ENCODE assay signal across 10 cellular contexts in the genomic region with DNA sequence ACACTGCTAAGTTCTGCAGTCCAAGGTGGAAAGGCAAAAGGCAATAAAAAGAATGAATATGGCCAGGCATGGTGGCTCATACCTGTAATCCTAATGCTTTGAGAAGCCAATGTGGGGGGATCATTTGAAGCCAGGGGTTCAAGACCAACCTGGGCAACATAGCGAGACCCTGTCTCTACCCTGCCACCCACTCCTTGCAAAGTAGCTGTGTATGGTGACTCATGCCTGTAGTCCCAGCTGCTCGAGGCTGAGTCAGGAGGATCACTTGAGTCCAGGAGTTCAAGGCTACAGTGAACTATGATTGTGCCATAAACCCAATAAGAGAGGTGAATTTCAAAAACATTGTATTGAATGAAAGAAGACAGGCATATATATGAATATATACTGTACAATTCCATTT. TPM values are rescaled to one million over a fixed set of nuclear protein-coding genes. Genes with fewer than 3 reads are reported as not detected.
A peak's percentile ranks its signal among the peaks of the same experiment; 100 is the strongest.
DNase-seq lines count a peak whose midpoint lies in the region; ATAC-seq and TF ChIP-seq lines count a peak whose summit lies in the region.
"Had no signal": no experiment of that assay in that cellular context is flagged by ENCODE, and none has a peak within 500 bp of the region (broad histone marks: within the 10 kb centered on the region; RNA-seq: fewer than 3 reads in every experiment).

No MANE protein-coding gene starts in this region.

- no peak for TF ChIP-seq RAD21 in liver (IDR thresholded peaks at IDR 0.05)

- TF ChIP-seq CTCF in AG04449 (IDR thresholded peaks at IDR 0.05; ENCODE audit: insufficient read depth, low read length, missing control alignments) = no peak
- no peak for TF ChIP-seq CTCF in liver (IDR thresholded peaks at IDR 0.05; ENCODE audit: low read depth, low read length, missing input control)

- H3K27ac ChIP-seq in HUES6 (ENCODE audit: low read depth, low read length) (no peak overlapping the region), liver (ENCODE audit: low read depth in 1 of 2, low read length in 2 of 2) (no peak overlapping the region)

- H3K27ac Mint-ChIP-seq in activated naive CD8-positive, alpha-beta T cell treated with anti-CD3 and anti-CD28 coated beads, Interleukin-2, amount 10 ng/mL, durations not matched to agents 7 days and 5 days = no peak overlapping the region

- ATAC-seq in activated naive CD8-positive, alpha-beta T cell treated with anti-CD3 and anti-CD28 coated beads, Interleukin-2, amount 10 ng/mL, durations not matched to agents 7 days and 5 days (ENCODE audit: low read depth) = no peak
- ATAC-seq in GM18520 (IDR thresholded peaks at IDR 0.05; ENCODE audit: unreplicated experiment) = no peak
- ATAC-seq in GM19397 (IDR thresholded peaks at IDR 0.05; ENCODE audit: unreplicated experiment) = no peak

- CTCF ChIA-PET in AG04449 (lab: Yijun Ruan, JAX) = interaction anchor here (1.4 to 2.0 kb wide), 2 partner anchors 19 to 402 kb away, joined by 6 to 7 read pairs; no protein-coding TSS in a partner anchor

- peaks cover 58% of the 10 kb centered on the region for H3K4me1 Mint-ChIP-seq in activated naive CD8-positive, alpha-beta T cell treated with anti-CD3 and anti-CD28 coated beads, Interleukin-2, amount 10 ng/mL, durations not matched to agents 7 days and 5 days

- peak overlapping the region; percentile 84 for H3K4me3 Mint-ChIP-seq in activated naive CD8-positive, alpha-beta T cell treated with anti-CD3 and anti-CD28 coated beads, Interleukin-2, amount 10 ng/mL, durations not matched to agents 7 days and 5 days

- H3K27me3 Mint-ChIP-seq in activated naive CD8-positive, alpha-beta T cell treated with anti-CD3 and anti-CD28 coated beads, Interleukin-2, amount 10 ng/mL, durations not matched to agents 7 days and 5 days = no peaks in the 10 kb centered on the region

- H3K4me3 ChIP-seq in AG04449 (ENCODE audit: low read depth, low read length) = peak overlapping the region; percentile 20
- peak overlapping the region; percentile 18; the same call in 1 of the 2 replicates for H3K4me3 ChIP-seq in HUES6 (ENCODE audit: low read depth, low read length)
- H3K4me3 ChIP-seq in liver (ENCODE audit: low read depth in 1 of 3, low read length in 3 of 3) = no peak overlapping the region

- H3K9ac ChIP-seq in HUES6 (ENCODE audit: low read length) = no peak overlapping the region
- no peak overlapping the region for H3K9ac ChIP-seq in liver (ENCODE audit: low read depth in 1 of 2, low read length in 2 of 2)

- H3K36me3 Mint-ChIP-seq in activated naive CD8-positive, alpha-beta T cell treated with anti-CD3 and anti-CD28 coated beads, Interleukin-2, amount 10 ng/mL, durations not matched to agents 7 days and 5 days = peaks cover 24% of the 10 kb centered on the region

- DNase-seq in AG04449 (ENCODE audit: low read depth, low spot score) (no peak), NCI-H1417 (lab: John Stamatoyannopoulos, UW) (no peak)
- no peak for DNase-seq in activated naive CD8-positive, alpha-beta T cell treated with anti-CD3 and anti-CD28 coated beads, Interleukin-2, amount 10 ng/mL, durations not matched to agents 7 days and 5 days
- no peak for DNase-seq in activated CD4-positive, CD25-positive, alpha-beta regulatory T cell treated with anti-CD3 and anti-CD28 coated beads, Interleukin-2, amount 50 U/mL, for 72 hours
- DNase-seq: DMS79, NCI-H446 had no signal

- H3K9me3 ChIP-seq in HUES6 (ENCODE audit: control insufficient read depth, insufficient read depth, low read depth, low read length) (no peaks in the 10 kb centered on the region), liver (ENCODE audit: control insufficient read depth in 4 of 4, low read length in 3 of 4) (no peaks in the 10 kb centered on the region)

- H3K4me1 ChIP-seq in HUES6 (ENCODE audit: control insufficient read depth, insufficient read depth, low read length) (peaks cover 21% of the 10 kb centered on the region), liver (ENCODE audit: control insufficient read depth in 4 of 4, insufficient read depth in 4 of 4, low read length in 3 of 4) (peaks cover 18 to 67% (median 57%) of the 10 kb centered on the region in 4 donors)

- POLR2A ChIA-PET in AG04449 (lab: Yijun Ruan, JAX) = interaction anchor here (0.6 to 3.2 kb wide), 3 partner anchors 17 to 330 kb away, joined by 3 to 16 read pairs (median 3); partner anchors contain the start of gene MYL12A
- POLR2A ChIA-PET in activated naive CD8-positive, alpha-beta T cell treated with anti-CD3 and anti-CD28 coated beads, Interleukin-2, amount 10 ng/mL, durations not matched to agents 7 days and 5 days (lab: Charles Lee) = interaction anchor here (0.7 to 2.1 kb wide), 4 partner anchors 10 to 185 kb away, joined by 3 to 27 read pairs (median 6); partner anchors contain the start of gene MYL12A

- no peaks in the 10 kb centered on the region for H3K36me3 ChIP-seq in HUES6 (ENCODE audit: control insufficient read depth, insufficient read depth, low read length)
- no peaks in the 10 kb centered on the region for H3K36me3 ChIP-seq in liver (ENCODE audit: control insufficient read depth in 4 of 4, insufficient read depth in 3 of 4, low read depth in 1 of 4, low read length in 3 of 4)

- 49% methylated on average over 2 of the region's 2 CpGs for WGBS in liver

- no peaks in the 10 kb centered on the region for H3K9me3 Mint-ChIP-seq in activated naive CD8-positive, alpha-beta T cell treated with anti-CD3 and anti-CD28 coated beads, Interleukin-2, amount 10 ng/mL, durations not matched to agents 7 days and 5 days

- H3K27me3 ChIP-seq in HUES6 (ENCODE audit: control insufficient read depth, insufficient read depth, low read length) = no peaks in the 10 kb centered on the region
- no peaks in the 10 kb centered on the region for H3K27me3 ChIP-seq in liver (ENCODE audit: control insufficient read depth in 4 of 4, insufficient read depth in 4 of 4, low read length in 3 of 4)

TF ChIP-seq in liver, 16 proteins besides CTCF, POLR2A, EP300 and RAD21:
- TF ChIP-seq GABPA (IDR thresholded peaks at IDR 0.05 in 1 of 2, conservative IDR thresholded peaks at IDR 0.05 in 1 of 2) = no peak
- peak in 1 of 2 donors; percentile 38 for TF ChIP-seq RXRA (IDR thresholded peaks at IDR 0.05)
- peak; percentile 26 to 35 for TF ChIP-seq JUND (IDR thresholded peaks at IDR 0.05)
- peak; percentile 4 to 25 for TF ChIP-seq HNF4A (conservative IDR thresholded peaks at IDR 0.05)

RNA-seq across cellular contexts. Expression of gene MYL12B, which starts 2.4 kb away (rescaled TPM):
- total RNA-seq in activated naive CD8-positive, alpha-beta T cell treated with anti-CD3 and anti-CD28 coated beads, Interleukin-2, amount 10 ng/mL, durations not matched to agents 7 days and 5 days = 100 to 1,000 TPM; 354 to 358 TPM
- total RNA-seq in liver = 100 to 1,000 TPM; 106 to 111 TPM
- 100 to 1,000 TPM; 200 to 303 TPM for polyA plus RNA-seq in liver

RNA-seq across cellular contexts. Expression of gene MYL12A, which starts 16.8 kb away (rescaled TPM):
- total RNA-seq in activated naive CD8-positive, alpha-beta T cell treated with anti-CD3 and anti-CD28 coated beads, Interleukin-2, amount 10 ng/mL, durations not matched to agents 7 days and 5 days = 100 to 1,000 TPM; 843 to 864 TPM
- 100 to 1,000 TPM; 158 to 178 TPM for total RNA-seq in liver
- 100 to 1,000 TPM; 181 to 314 TPM for polyA plus RNA-seq in liver

RNA-seq across cellular contexts. Expression of gene MYOM1, which starts 44.6 kb away (rescaled TPM):
- total RNA-seq in activated naive CD8-positive, alpha-beta T cell treated with anti-CD3 and anti-CD28 coated beads, Interleukin-2, amount 10 ng/mL, durations not matched to agents 7 days and 5 days = 1 to 10 TPM; 2.7 to 3.3 TPM
- 10 to 100 TPM; 10.1 to 48.4 TPM for total RNA-seq in liver
- polyA plus RNA-seq in liver = 10 to 100 TPM; 21.1 to 21.6 TPM

Comparison
In these comparisons a context has a peak if more than half of its experiments do, and no peak if none do; other contexts are left out.
1. H3K4me3 ChIP-seq: peak in AG04449 (single experiment) and HUES6 (single experiment); none in liver (0 of 3).
2. RNA of gene MYL12A, which starts 16.8 kb away (total RNA-seq): 843 to 864 TPM in activated naive CD8-positive, alpha-beta T cell treated with anti-CD3 and anti-CD28 coated beads, Interleukin-2, amount 10 ng/mL, durations not matched to agents 7 days and 5 days; 158 to 178 TPM in liver; every median in the first group is over 4 times any median in the second.